ENCODE assay signal across 13 cellular contexts in the genomic region with DNA sequence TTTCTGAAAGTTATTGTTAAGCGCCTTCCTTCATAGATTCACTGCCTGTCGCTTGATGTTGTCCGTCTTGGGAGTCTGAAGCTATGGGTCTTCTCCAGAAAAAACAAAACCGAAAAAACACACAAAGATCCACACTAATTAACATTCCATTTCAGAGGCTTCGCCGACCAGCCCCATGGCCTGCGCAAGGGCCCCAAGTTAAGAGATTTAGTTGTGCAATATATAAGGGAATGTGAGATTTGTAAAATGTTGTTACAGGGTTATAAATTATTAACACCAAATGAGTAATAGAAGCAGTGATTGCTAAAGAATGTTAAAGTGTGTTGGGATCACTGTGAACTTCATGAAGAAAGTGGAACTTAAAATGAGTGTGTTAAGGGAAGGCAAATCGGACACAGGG. TPM values are rescaled to one million over a fixed set of nuclear protein-coding genes. Genes with fewer than 3 reads are reported as not detected.
A peak's percentile ranks its signal among the peaks of the same experiment; 100 is the strongest.
DNase-seq lines count a peak whose midpoint lies in the region; TF ChIP-seq lines count a peak whose summit lies in the region.
"Had no signal": no experiment of that assay in that cellular context is flagged by ENCODE, and none has a peak within 500 bp of the region (broad histone marks: within the 10 kb centered on the region; RNA-seq: fewer than 3 reads in every experiment).

No MANE protein-coding gene starts in this region.

- 76% methylated on average over 5 of the region's 8 CpGs for WGBS in mesenchymal stem cell
- WGBS in testis, 2 donors, result 42 to 44% methylated on average over 8 of the region's 8 CpGs

- no peak overlapping the region for H2BK5ac ChIP-seq in mesenchymal stem cell (ENCODE audit: low read depth, low read length, poor library complexity, severe bottlenecking)

- peak overlapping the region; percentile 80 for H3K27ac ChIP-seq in mesenchymal stem cell (ENCODE audit: low read length, poor library complexity, severe bottlenecking)
- no peak overlapping the region for H3K27ac ChIP-seq in testis
- H3K27ac ChIP-seq: PC-9, sigmoid colon had no signal

- no peak overlapping the region for H2AK5ac ChIP-seq in mesenchymal stem cell (ENCODE audit: low read length, severe bottlenecking)

- H4K8ac ChIP-seq in mesenchymal stem cell (ENCODE audit: low read length), result no peak overlapping the region

- no peak overlapping the region for H3K18ac ChIP-seq in mesenchymal stem cell (ENCODE audit: low read depth in 1 of 2, low read length in 2 of 2)

- H2BK12ac ChIP-seq in mesenchymal stem cell (ENCODE audit: low read length in 2 of 2), result no peak overlapping the region

- no peak for TF ChIP-seq CTCF in chondrocyte (IDR thresholded peaks at IDR 0.05)
- TF ChIP-seq CTCF in testis (IDR thresholded peaks at IDR 0.05), result no peak

- no peak overlapping the region for H2BK15ac ChIP-seq in mesenchymal stem cell (ENCODE audit: low read depth, poor library complexity, severe bottlenecking)

- CTCF ChIA-PET in activated naive CD4-positive, alpha-beta T cell treated with anti-CD3 and anti-CD28 coated beads for 36 hours (lab: Charles Lee), result no interaction called here

- no peak for TF ChIP-seq POLR2A in testis (IDR thresholded peaks at IDR 0.05)

- no peak overlapping the region for H3K4me3 ChIP-seq in mesenchymal stem cell (ENCODE audit: insufficient read depth in 1 of 2, low read depth in 1 of 2, low read length in 2 of 2)
- H3K4me3 ChIP-seq in testis, result peak overlapping the region; percentile 61 to 82
- H3K4me3 ChIP-seq: GM12878 had no signal

- no peak overlapping the region for H3K14ac ChIP-seq in mesenchymal stem cell (ENCODE audit: low read length in 2 of 2)

- H2BK120ac ChIP-seq in mesenchymal stem cell (ENCODE audit: low read depth, low read length), result no peak overlapping the region

- no peak overlapping the region for H2AFZ ChIP-seq in mesenchymal stem cell (ENCODE audit: low read depth, low read length)
- H2AFZ ChIP-seq: PC-9 had no signal

- H3K79me1 ChIP-seq in mesenchymal stem cell (replicated peaks; ENCODE audit: low read length, poor library complexity, severe bottlenecking), result no peaks in the 10 kb centered on the region

- H3K27me3 ChIP-seq in mesenchymal stem cell (ENCODE audit: control insufficient read depth in 1 of 2, insufficient read depth in 1 of 2, low read length in 2 of 2), result peaks cover 7 to 58% of the 10 kb centered on the region in 2 experiments
- no peaks in the 10 kb centered on the region for H3K27me3 ChIP-seq in testis

- peaks cover 52% of the 10 kb centered on the region for H3K27me3 Mint-ChIP-seq in activated naive CD4-positive, alpha-beta T cell treated with anti-CD3 and anti-CD28 coated beads for 36 hours (ENCODE audit: low read depth)
- H3K27me3 Mint-ChIP-seq in chondrocyte (ENCODE audit: low read depth), result peaks cover 13% of the 10 kb centered on the region

- H3K9me3 Mint-ChIP-seq in activated naive CD4-positive, alpha-beta T cell treated with anti-CD3 and anti-CD28 coated beads for 36 hours, result no peaks in the 10 kb centered on the region
- H3K9me3 Mint-ChIP-seq in chondrocyte (ENCODE audit: low read depth), result no peaks in the 10 kb centered on the region

- no peak overlapping the region for H3K4ac ChIP-seq in mesenchymal stem cell (ENCODE audit: low read depth in 1 of 2, low read length in 2 of 2)

- H3K9ac ChIP-seq in mesenchymal stem cell (ENCODE audit: low read length), result no peak overlapping the region

- no peak for DNase-seq in activated naive CD4-positive, alpha-beta T cell treated with anti-CD3 and anti-CD28 coated beads for 36 hours
- DNase-seq in activated naive CD4-positive, alpha-beta T cell (lab: John Stamatoyannopoulos, UW), result no peak
- DNase-seq in chondrocyte (ENCODE audit: low spot score) (no peak), mesenchymal stem cell (peak; percentile 17), testis (no peak), iPS-NIHi7 (ENCODE audit: extremely low spot score) (no peak), head of caudate nucleus (no peak), T-helper 9 cell (no peak)
- DNase-seq: activated CD4-positive, CD25-positive, alpha-beta regulatory T cell treated with anti-CD3 and anti-CD28 coated beads, Interleukin-2, amount 50 U/mL, for 72 hours; NCI-H1436 treated with DMSO at 0.1 percent for 48 hours; PC-9; sigmoid colon had no signal

- peak overlapping the region; percentile 93 for H3K4me2 ChIP-seq in mesenchymal stem cell (ENCODE audit: low read length, poor library complexity, severe bottlenecking)

- no peaks in the 10 kb centered on the region for H3K36me3 Mint-ChIP-seq in activated naive CD4-positive, alpha-beta T cell treated with anti-CD3 and anti-CD28 coated beads for 36 hours (ENCODE audit: low read depth)
- no peaks in the 10 kb centered on the region for H3K36me3 Mint-ChIP-seq in chondrocyte (ENCODE audit: low read depth)

- no peak overlapping the region for H3K27ac Mint-ChIP-seq in activated naive CD4-positive, alpha-beta T cell treated with anti-CD3 and anti-CD28 coated beads for 36 hours
- peak overlapping the region; percentile 70 for H3K27ac Mint-ChIP-seq in chondrocyte (ENCODE audit: unreplicated experiment)

- H3K36me3 ChIP-seq in mesenchymal stem cell (ENCODE audit: control insufficient read depth in 1 of 2, insufficient read depth in 2 of 2, low read depth in 1 of 2, low read length in 2 of 2) (no peaks in the 10 kb centered on the region), testis (ENCODE audit: low read depth, missing control alignments) (no peaks in the 10 kb centered on the region)
- H3K36me3 ChIP-seq: sigmoid colon had no signal

- H3K4me3 Mint-ChIP-seq in activated naive CD4-positive, alpha-beta T cell treated with anti-CD3 and anti-CD28 coated beads for 36 hours, result peak overlapping the region; percentile 11
- peak overlapping the region; percentile 66 for H3K4me3 Mint-ChIP-seq in chondrocyte (ENCODE audit: unreplicated experiment)

- peaks cover 15% of the 10 kb centered on the region for H3K4me1 ChIP-seq in mesenchymal stem cell (ENCODE audit: control insufficient read depth, insufficient read depth, low read depth, low read length)
- H3K4me1 ChIP-seq in testis, result peaks cover 4% of the 10 kb centered on the region

- H3K4me1 Mint-ChIP-seq in activated naive CD4-positive, alpha-beta T cell treated with anti-CD3 and anti-CD28 coated beads for 36 hours (ENCODE audit: low read depth), result peaks cover 9% of the 10 kb centered on the region
- peaks cover 7% of the 10 kb centered on the region for H3K4me1 Mint-ChIP-seq in chondrocyte (ENCODE audit: low read depth)

- H3K23ac ChIP-seq in mesenchymal stem cell (ENCODE audit: low read length in 2 of 2), result no peak overlapping the region

- intact Hi-C loops in activated naive CD4-positive, alpha-beta T cell treated with anti-CD3 and anti-CD28 coated beads for 36 hours (cut with micrococcal nuclease), result no loop called here
- intact Hi-C loops in testis (cut with DNase I; ENCODE audit: low total_unique reads) (no loop called here), head of caudate nucleus (cut with DNase I) (no loop called here)

- no peak overlapping the region for H4K91ac ChIP-seq in mesenchymal stem cell (ENCODE audit: low read length)

- H3K9me3 ChIP-seq in mesenchymal stem cell (ENCODE audit: control insufficient read depth, low read length) (no peaks in the 10 kb centered on the region), testis (no peaks in the 10 kb centered on the region)
- H3K9me3 ChIP-seq: sigmoid colon had no signal

RNA-seq across cellular contexts. Expression of a gene that starts 0.8 kb away (rescaled TPM):
- total RNA-seq in activated naive CD4-positive, alpha-beta T cell treated with anti-CD3 and anti-CD28 coated beads for 36 hours, result not detected
- total RNA-seq in chondrocyte, result 0.45 to 0.65 TPM (median 0.46 TPM) in 3 replicates
- polyA plus RNA-seq in mesenchymal stem cell (2013, experiment 1 of 2), result 0.03 TPM
- 0.07 TPM for polyA plus RNA-seq in mesenchymal stem cell (2013, experiment 2 of 2)
- total RNA-seq in testis, result 10 to 100 TPM; 28.2 to 62.4 TPM
- 91.2 TPM for polyA plus RNA-seq in testis (ENCODE audit: insufficient read depth, low read depth, low replicate concordance)
- total RNA-seq: GM12878, PC-9, sigmoid colon had no signal
- polyA plus RNA-seq: GM12878 had no signal

RNA-seq across cellular contexts. Expression of a gene that starts 20.8 kb away (rescaled TPM):
- not detected for total RNA-seq in activated naive CD4-positive, alpha-beta T cell treated with anti-CD3 and anti-CD28 coated beads for 36 hours
- not detected in 3 replicates for total RNA-seq in chondrocyte
- polyA plus RNA-seq in mesenchymal stem cell (2013, experiment 1 of 2), result not detected
- polyA plus RNA-seq in mesenchymal stem cell (2013, experiment 2 of 2), result not detected
- total RNA-seq in testis, result 1 to 10 TPM; 1.1 to 2.0 TPM
- polyA plus RNA-seq in testis (ENCODE audit: insufficient read depth, low read depth, low replicate concordance), result 6.6 TPM
- total RNA-seq: GM12878, PC-9, sigmoid colon had no signal

Comparison
In these comparisons a context has a peak if more than half of its experiments do, and no peak if none do; other contexts are left out.
1. H3K4me3 ChIP-seq: peak in testis (2 of 2); none in mesenchymal stem cell (0 of 2).
2. RNA of a gene that starts 0.8 kb away (total RNA-seq): 28.2 to 62.4 TPM in testis; 0.45 to 0.65 TPM in chondrocyte and not detected in activated naive CD4-positive, alpha-beta T cell treated with anti-CD3 and anti-CD28 coated beads for 36 hours; every median in the first group is over 10 times any median in the second.